Comparison of ENCODE assay signal across 26 cellular contexts in the genomic region with DNA sequence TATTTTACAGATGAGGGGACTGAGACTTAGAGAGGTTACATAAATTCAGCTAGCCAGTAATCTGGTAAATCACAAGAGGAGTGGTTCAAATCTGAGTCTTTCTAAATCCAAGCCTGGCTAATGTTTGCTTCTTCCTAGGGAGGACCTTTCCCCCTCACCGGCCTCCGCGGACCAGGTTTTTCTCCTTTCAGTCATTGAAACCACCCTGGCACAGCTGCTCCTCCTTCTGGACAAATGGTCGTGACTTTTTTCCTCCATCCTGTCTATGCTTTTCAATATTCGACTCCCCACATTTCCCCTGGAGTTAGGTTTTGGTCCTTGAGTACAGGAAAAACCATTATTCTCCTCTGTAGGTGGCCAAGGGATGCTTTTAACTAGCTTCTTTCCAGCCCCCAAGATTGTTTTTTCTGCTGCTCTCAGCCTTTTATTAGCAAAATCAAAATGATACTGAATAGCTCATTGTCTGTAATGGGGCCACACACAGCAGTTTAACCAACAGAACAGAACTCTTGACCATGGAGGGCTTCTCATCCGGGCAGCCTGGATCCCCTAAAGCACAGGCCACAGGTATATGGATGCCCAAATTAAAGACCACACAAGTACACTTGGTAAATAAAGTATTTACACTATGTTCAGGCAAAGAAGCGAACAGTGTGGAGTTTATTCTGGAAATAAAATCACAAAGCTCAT.
"Had no signal": no experiment of that assay in that cellular context is flagged by ENCODE, and none has a peak within 500 bp of the region (broad histone marks: within the 10 kb centered on the region; RNA-seq: fewer than 3 reads in every experiment).

No MANE protein-coding gene starts in this region.

- H3K4me1 ChIP-seq: Peyer's patch had no signal

- H3K36me3 ChIP-seq: brain microvascular endothelial cell, cardiac muscle cell, Peyer's patch had no signal

- H3K4me3 Mint-ChIP-seq: activated CD4-positive, alpha-beta memory T cell treated with anti-CD3 and anti-CD28 coated beads for 36 hours; activated CD4-positive, alpha-beta T cell treated with anti-CD3 and anti-CD28 coated beads, Interleukin-2, amount 10 ng/mL, durations not matched to agents 7 days and 5 days; activated naive CD4-positive, alpha-beta T cell treated with anti-CD3 and anti-CD28 coated beads, Interleukin-2, amount 10 ng/mL, durations not matched to agents 7 days and 5 days; activated naive CD8-positive, alpha-beta T cell treated with anti-CD3 and anti-CD28 coated beads for 36 hours; activated T-helper 17 cell treated with anti-CD3 and anti-CD28 coated beads, Interleukin-2, amount 50 U/mL, for 72 hours had no signal

- ATAC-seq: activated T-helper 17 cell treated with anti-CD3 and anti-CD28 coated beads, Interleukin-2, amount 50 U/mL, for 72 hours had no signal

- H3K9me3 Mint-ChIP-seq: activated CD4-positive, alpha-beta T cell treated with anti-CD3 and anti-CD28 coated beads, Interleukin-2, amount 10 ng/mL, durations not matched to agents 7 days and 5 days; activated naive CD4-positive, alpha-beta T cell treated with anti-CD3 and anti-CD28 coated beads, Interleukin-2, amount 10 ng/mL, durations not matched to agents 7 days and 5 days; activated naive CD8-positive, alpha-beta T cell treated with anti-CD3 and anti-CD28 coated beads for 36 hours; activated T-helper 17 cell treated with anti-CD3 and anti-CD28 coated beads, Interleukin-2, amount 50 U/mL, for 72 hours had no signal

- H3K27me3 ChIP-seq: brain microvascular endothelial cell, Peyer's patch had no signal

- DNase-seq: activated CD4-positive, alpha-beta memory T cell treated with anti-CD3 and anti-CD28 coated beads for 36 hours; activated CD4-positive, alpha-beta T cell treated with anti-CD3 and anti-CD28 coated beads, Interleukin-2, amount 10 ng/mL, durations not matched to agents 7 days and 5 days; activated CD4-positive, CD25-positive, alpha-beta regulatory T cell; activated gamma-delta T cell treated with Interleukin-2 at 50 U/mL for 16 hours; activated naive CD4-positive, alpha-beta T cell treated with anti-CD3 and anti-CD28 coated beads, Interleukin-2, amount 10 ng/mL, durations not matched to agents 7 days and 5 days; activated naive CD8-positive, alpha-beta T cell treated with anti-CD3 and anti-CD28 coated beads for 36 hours; activated T-cell treated with anti-CD3 and anti-CD28 coated beads for 4 hours; activated T-cell treated with anti-CD3 and anti-CD28 coated beads, Interleukin-2, amount 50 U/mL, for 48 hours; brain microvascular endothelial cell; MM.1S; NCI-H1105; NCI-H1436 treated with DMSO at 0.1 percent for 48 hours; NCI-H187; NCI-H2081; NCI-H446 treated with DMSO at 0.1 percent for 48 hours; NCI-H524 treated with DMSO at 0.1 percent for 48 hours; NCI-H82; OCI-M1; Peyer's patch; SHP77; T-helper 1 cell had no signal

- H3K4me3 ChIP-seq: cardiac muscle cell, Peyer's patch, SK-N-MC had no signal

- H3K9ac ChIP-seq: KMS-11 had no signal

- H3K4me2 ChIP-seq: KMS-11 had no signal

- H3K9me3 ChIP-seq: Peyer's patch had no signal

- H3K27ac ChIP-seq: brain microvascular endothelial cell, cardiac muscle cell, KMS-11, Peyer's patch, SK-N-MC, VCaP had no signal

- H3K27ac Mint-ChIP-seq: activated CD4-positive, alpha-beta memory T cell treated with anti-CD3 and anti-CD28 coated beads for 36 hours; activated CD4-positive, alpha-beta T cell treated with anti-CD3 and anti-CD28 coated beads, Interleukin-2, amount 10 ng/mL, durations not matched to agents 7 days and 5 days; activated naive CD4-positive, alpha-beta T cell treated with anti-CD3 and anti-CD28 coated beads, Interleukin-2, amount 10 ng/mL, durations not matched to agents 7 days and 5 days; activated naive CD8-positive, alpha-beta T cell treated with anti-CD3 and anti-CD28 coated beads for 36 hours; activated T-helper 17 cell treated with anti-CD3 and anti-CD28 coated beads, Interleukin-2, amount 50 U/mL, for 72 hours had no signal

- H3K36me3 Mint-ChIP-seq: activated CD4-positive, alpha-beta memory T cell treated with anti-CD3 and anti-CD28 coated beads for 36 hours; activated naive CD4-positive, alpha-beta T cell treated with anti-CD3 and anti-CD28 coated beads, Interleukin-2, amount 10 ng/mL, durations not matched to agents 7 days and 5 days; activated naive CD8-positive, alpha-beta T cell treated with anti-CD3 and anti-CD28 coated beads for 36 hours had no signal

- H3K4me1 Mint-ChIP-seq: activated CD4-positive, alpha-beta T cell treated with anti-CD3 and anti-CD28 coated beads, Interleukin-2, amount 10 ng/mL, durations not matched to agents 7 days and 5 days; activated naive CD4-positive, alpha-beta T cell treated with anti-CD3 and anti-CD28 coated beads, Interleukin-2, amount 10 ng/mL, durations not matched to agents 7 days and 5 days; activated naive CD8-positive, alpha-beta T cell treated with anti-CD3 and anti-CD28 coated beads for 36 hours; activated T-helper 17 cell treated with anti-CD3 and anti-CD28 coated beads, Interleukin-2, amount 50 U/mL, for 72 hours had no signal
